Comparison of ENCODE assay signal across 8 cellular contexts in the genomic region with DNA sequence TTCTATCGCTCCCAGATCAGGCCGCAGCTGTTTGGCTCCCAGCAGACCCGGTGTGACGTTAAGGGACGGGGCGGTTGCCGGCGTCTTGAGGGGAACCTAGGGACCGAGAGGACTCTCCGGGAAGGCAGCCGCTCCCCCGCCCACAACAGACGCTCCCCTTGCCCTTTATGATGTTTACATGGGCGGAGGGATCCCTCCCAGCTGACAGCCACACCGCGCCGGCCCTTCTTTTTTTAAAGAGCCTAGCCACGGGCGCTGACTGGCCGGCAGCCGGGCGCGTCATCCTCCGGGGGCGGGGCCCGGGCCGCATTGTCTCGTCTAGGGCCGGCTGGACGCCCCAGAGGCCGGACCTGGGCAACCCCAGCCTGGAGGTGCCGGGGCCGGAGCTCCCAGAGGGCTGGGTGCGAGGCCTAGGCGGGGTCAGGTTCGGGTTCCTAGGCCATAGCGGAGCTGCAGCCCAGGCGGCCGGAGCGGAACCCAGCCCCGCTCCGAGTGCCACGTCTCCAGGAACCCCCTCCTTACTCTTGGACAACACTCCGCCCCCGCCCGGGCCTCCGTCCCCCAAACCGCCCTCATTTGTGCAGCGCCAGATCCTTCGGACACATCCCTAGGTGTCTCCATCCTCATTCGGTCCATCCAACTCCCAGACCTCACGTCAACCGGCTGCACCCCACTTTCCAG. TPM values are rescaled to one million over a fixed set of nuclear protein-coding genes. Genes with fewer than 3 reads are reported as not detected.
A peak's percentile ranks its signal among the peaks of the same experiment; 100 is the strongest.
DNase-seq lines count a peak whose midpoint lies in the region; ATAC-seq, FAIRE-seq and TF ChIP-seq lines count a peak whose summit lies in the region.

Gene PCAT6, plus strand, starts transcription at position 340 of the 681 bp plus-strand sequence.

- H3K36me3 ChIP-seq in IMR-90 (ENCODE audit: control insufficient read depth, insufficient read depth, low read length) (no peaks in the 10 kb centered on the region), PC-3 (ENCODE audit: low read depth, low read length) (no peaks in the 10 kb centered on the region), esophagus (ENCODE audit: control insufficient read depth in 2 of 2, insufficient read depth in 2 of 2, low read length in 1 of 2) (no peaks in the 10 kb centered on the region), mucosa of stomach (ENCODE audit: control insufficient read depth, insufficient read depth, low read length) (no peaks in the 10 kb centered on the region)

- H2AK9ac ChIP-seq in IMR-90 (replicated peaks; ENCODE audit: low read depth, low read length, poor library complexity): peak within 1 kb of the TSS; percentile 98

- H3K9me2 ChIP-seq in PC-3 (replicated peaks; ENCODE audit: low read length): no peaks in the 10 kb centered on the region

- peak within 1 kb of the TSS; percentile 95 for H2AK5ac ChIP-seq in IMR-90 (ENCODE audit: low read depth, low read length)

- peak; percentile 99 for DNase-seq in D721Med (ENCODE audit: insufficient read length, low spot score)
- DNase-seq in IMR-90: peak; percentile 94
- peak; percentile 95 for DNase-seq in PC-3
- peak; percentile 90 for DNase-seq in activated T-cell treated with anti-CD3 and anti-CD28 coated beads, Interleukin-2, amount 50 U/mL, for 24 hours
- DNase-seq in stimulated activated CD8-positive, alpha-beta memory T cell treated with anti-CD3 and anti-CD28 coated beads, Interleukin-4, amount 100 ng/mL, for 4 hours (ENCODE audit: low read depth in 2 of 2, low spot score in 1 of 2): peak; percentile 74 to 79

- dilution Hi-C loops in IMR-90 (cut with HindIII; ENCODE audit: low sequenced_read_pairs, unreplicated experiment): no loop called here

- peaks cover 4 to 40% of the 10 kb centered on the region in 2 experiments; a peak in 3 of 4 replicates for H3K79me1 ChIP-seq in IMR-90 (ENCODE audit: low read depth in 1 of 2, low read length in 2 of 2)

- peak within 1 kb of the TSS; percentile 85 for H3K4me3 Mint-ChIP-seq in activated T-cell treated with anti-CD3 and anti-CD28 coated beads, Interleukin-2, amount 50 U/mL, for 24 hours

- peak within 1 kb of the TSS; percentile 75 for H3K56ac ChIP-seq in IMR-90 (ENCODE audit: extremely low read depth, insufficient read depth, low read length)

- peak within 1 kb of the TSS; percentile 94 for H2AFZ ChIP-seq in IMR-90 (replicated peaks; ENCODE audit: low read length, poor library complexity)
- peak within 1 kb of the TSS; percentile 98 for H2AFZ ChIP-seq in PC-3 (ENCODE audit: low read length)

- peak; percentile 97 for TF ChIP-seq POLR2A in IMR-90 (IDR thresholded peaks at IDR 0.05; ENCODE audit: low read depth, low read length)

- peaks cover 24% of the 10 kb centered on the region for H3K79me2 ChIP-seq in PC-3 (ENCODE audit: low read length)

- peak within 1 kb of the TSS; percentile 96 for H4K5ac ChIP-seq in IMR-90 (ENCODE audit: low read depth, low read length)

- H3K27ac ChIP-seq in IMR-90 (ENCODE audit: insufficient read depth, low read length): peak within 1 kb of the TSS; percentile 92
- no peak within 1 kb of the TSS for H3K27ac ChIP-seq in PC-3 (ENCODE audit: low read length)
- peak within 1 kb of the TSS; percentile 86 to 93 for H3K27ac ChIP-seq in esophagus (ENCODE audit: low read depth in 2 of 2, low read length in 1 of 2)

- peak within 1 kb of the TSS; percentile 94 for H3K4me3 ChIP-seq in IMR-90 (ENCODE audit: insufficient read depth, low read depth, low read length)
- peak within 1 kb of the TSS; percentile 81 for H3K4me3 ChIP-seq in PC-3 (ENCODE audit: low read length)
- H3K4me3 ChIP-seq in esophagus (ENCODE audit: low read depth in 1 of 2, low read length in 2 of 2): peak within 1 kb of the TSS; percentile 67 to 82
- H3K4me3 ChIP-seq in mucosa of stomach (ENCODE audit: low read length): peak within 1 kb of the TSS; percentile 94

- ATAC-seq in GM21528 (IDR thresholded peaks at IDR 0.05; ENCODE audit: low FRiP score, unreplicated experiment) (peak; percentile 81), IMR-90 (ENCODE audit: low read depth) (peak; percentile 86), PC-3 (peak; percentile 82)

- H2BK15ac ChIP-seq in IMR-90 (ENCODE audit: low read depth, low read length): peak within 1 kb of the TSS; percentile 86

- BruUV-seq in IMR-90 (replicated peaks; lab: Mats Ljungman, UMichigan) (TSS peak; percentile 81), PC-3 (replicated peaks; lab: Mats Ljungman, UMichigan) (no TSS peak)

- no peaks in the 10 kb centered on the region for H3K9me3 Mint-ChIP-seq in activated T-cell treated with anti-CD3 and anti-CD28 coated beads, Interleukin-2, amount 50 U/mL, for 24 hours

- H3K18ac ChIP-seq in IMR-90 (ENCODE audit: low read depth, low read length): peak within 1 kb of the TSS; percentile 92

- H3K9ac ChIP-seq in IMR-90 (ENCODE audit: low read depth, low read length) (peak within 1 kb of the TSS; percentile 100), PC-3 (ENCODE audit: low read length) (peak within 1 kb of the TSS; percentile 73), mucosa of stomach (ENCODE audit: low read length) (peak within 1 kb of the TSS; percentile 83)

- WGBS in IMR-90 (ENCODE audit: extremely low coverage in 2 of 2, insufficient read length in 1 of 2), 2 experiments: 0% methylated on average over 29 of the region's 53 CpGs; no CpG with 5 or more reads in 1 of the 2 experiments
- WGBS in esophagus, 2 donors: 0% methylated on average over 53 of the region's 53 CpGs

- POLR2A ChIA-PET in IMR-90 (lab: Charles Lee; ENCODE audit: unreplicated experiment) (no interaction called here), PC-3 (lab: Charles Lee; ENCODE audit: unreplicated experiment) (interaction anchor here (0.7 kb wide), 1 partner anchor 60 kb away, joined by 6 read pairs; no protein-coding TSS in a partner anchor)

- H4K91ac ChIP-seq in IMR-90 (ENCODE audit: insufficient read depth, low read depth, low read length): peak within 1 kb of the TSS; percentile 87

- H3K4me2 ChIP-seq in IMR-90 (ENCODE audit: low read depth, low read length) (peak within 1 kb of the TSS; percentile 96), PC-3 (ENCODE audit: low read length) (peak within 1 kb of the TSS; percentile 99)

- peaks cover 1% of the 10 kb centered on the region; the same call in 1 of the 2 replicates for H3K27me3 ChIP-seq in IMR-90 (ENCODE audit: control insufficient read depth, insufficient read depth, low read length)
- H3K27me3 ChIP-seq in PC-3 (ENCODE audit: low read length): no peaks in the 10 kb centered on the region
- H3K27me3 ChIP-seq in esophagus (ENCODE audit: control insufficient read depth in 1 of 2, insufficient read depth in 2 of 2, low read length in 2 of 2): no peaks in the 10 kb centered on the region
- H3K27me3 ChIP-seq in mucosa of stomach (ENCODE audit: control insufficient read depth, insufficient read depth, low read length): no peaks in the 10 kb centered on the region

- FAIRE-seq in D721Med (lab: Jason Lieb, UNC): no peak

- H4K8ac ChIP-seq in IMR-90 (ENCODE audit: low read depth in 2 of 2, low read length in 2 of 2): peak within 1 kb of the TSS; percentile 85 to 88

- H3K27ac Mint-ChIP-seq in activated T-cell treated with anti-CD3 and anti-CD28 coated beads, Interleukin-2, amount 50 U/mL, for 24 hours: peak within 1 kb of the TSS; percentile 84

- peaks cover 8% of the 10 kb centered on the region for H3K36me3 Mint-ChIP-seq in activated T-cell treated with anti-CD3 and anti-CD28 coated beads, Interleukin-2, amount 50 U/mL, for 24 hours (ENCODE audit: low read depth)

- TF ChIP-seq RAD21 in IMR-90 (IDR thresholded peaks at IDR 0.05; ENCODE audit: low read length): no peak

- peaks cover 9% of the 10 kb centered on the region for H3K27me3 Mint-ChIP-seq in activated T-cell treated with anti-CD3 and anti-CD28 coated beads, Interleukin-2, amount 50 U/mL, for 24 hours

- H2BK120ac ChIP-seq in IMR-90 (ENCODE audit: low read depth, low read length): peak within 1 kb of the TSS; percentile 74

- H3K9me3 ChIP-seq in IMR-90 (ENCODE audit: control insufficient read depth, insufficient read depth, low read length): no peaks in the 10 kb centered on the region
- H3K9me3 ChIP-seq in PC-3 (ENCODE audit: low read length): no peaks in the 10 kb centered on the region
- no peaks in the 10 kb centered on the region for H3K9me3 ChIP-seq in esophagus (ENCODE audit: control insufficient read depth in 2 of 2, insufficient read depth in 1 of 2, low read depth in 1 of 2, low read length in 1 of 2)
- no peaks in the 10 kb centered on the region for H3K9me3 ChIP-seq in mucosa of stomach (ENCODE audit: control insufficient read depth, low read length)

- H3K4me1 ChIP-seq in IMR-90 (ENCODE audit: control insufficient read depth, insufficient read depth, low read length): peaks cover 3% of the 10 kb centered on the region
- H3K4me1 ChIP-seq in PC-3 (ENCODE audit: insufficient read depth, low read length): peaks cover 37% of the 10 kb centered on the region
- H3K4me1 ChIP-seq in esophagus (ENCODE audit: control insufficient read depth in 2 of 2, insufficient read depth in 2 of 2, low read length in 1 of 2): peaks cover 4 to 14% of the 10 kb centered on the region in 2 donors
- peaks cover 30% of the 10 kb centered on the region for H3K4me1 ChIP-seq in mucosa of stomach (ENCODE audit: control insufficient read depth, insufficient read depth, low read length)

- CTCF ChIA-PET in IMR-90 (lab: Yijun Ruan, JAX): interaction anchor here (0.6 kb wide), 1 partner anchor 29 kb away, joined by 3 read pairs; no protein-coding TSS in a partner anchor
- CTCF ChIA-PET in PC-3 (lab: Charles Lee): interaction anchor here (0.6 kb wide), 1 partner anchor 465 kb away, joined by 4 read pairs; no protein-coding TSS in a partner anchor

- H4K20me1 ChIP-seq in IMR-90 (ENCODE audit: insufficient read depth, low read length): peaks cover 14% of the 10 kb centered on the region
- no peaks in the 10 kb centered on the region for H4K20me1 ChIP-seq in PC-3 (ENCODE audit: low read length)

- H3K23ac ChIP-seq in IMR-90 (ENCODE audit: low read depth, low read length): peak within 1 kb of the TSS; percentile 85

- peaks cover 7% of the 10 kb centered on the region for H3K9me1 ChIP-seq in IMR-90 (ENCODE audit: insufficient read depth, low read length)

- H3K4me1 Mint-ChIP-seq in activated T-cell treated with anti-CD3 and anti-CD28 coated beads, Interleukin-2, amount 50 U/mL, for 24 hours (ENCODE audit: low read depth): peaks cover 37% of the 10 kb centered on the region

- H3K4ac ChIP-seq in IMR-90 (ENCODE audit: low read depth, low read length): peak within 1 kb of the TSS; percentile 97

- no peaks in the 10 kb centered on the region for H3F3A ChIP-seq in PC-3 (ENCODE audit: low read length, unreplicated experiment)

- intact Hi-C loops in IMR-90 (cut with micrococcal nuclease) (loop anchor here (2.0 kb wide), 1 partner anchor 50 kb away; no protein-coding TSS in a partner anchor), PC-3 (cut with micrococcal nuclease) (loop anchor here (1.0 to 2.0 kb wide), 3 partner anchors 42 to 158 kb away; no protein-coding TSS in a partner anchor)

- 0 out of 2 replicates have a peak within 1 kb of the TSS, but pooled peaks have one; percentile 0 for H2BK20ac ChIP-seq in IMR-90 (ENCODE audit: low read depth, low read length)

- H3K14ac ChIP-seq in IMR-90 (replicated peaks; ENCODE audit: low read depth, low read length): peak within 1 kb of the TSS; percentile 96

- TF ChIP-seq CTCF in D721Med (IDR thresholded peaks at IDR 0.05; ENCODE audit: insufficient read depth, missing control alignments) (no peak), IMR-90 (conservative IDR thresholded peaks at IDR 0.05; ENCODE audit: low read depth, low read length) (no peak), PC-3 (conservative IDR thresholded peaks at IDR 0.05; ENCODE audit: low read depth, low read length) (no peak)

- in situ Hi-C loops in IMR-90 (cut with MboI; ENCODE audit: low sequenced_read_pairs): no loop called here

- peak within 1 kb of the TSS; percentile 81 for H2BK5ac ChIP-seq in IMR-90 (ENCODE audit: low read depth, low read length, poor library complexity, severe bottlenecking)

RNA-seq across cellular contexts. Expression of gene PCAT6, which starts in this region (rescaled TPM):
- 0.56 TPM in 1 of 2 replicates, not detected in the other for total RNA-seq in IMR-90 (2012; rRNA removed)
- 5.8 and 5.9 TPM in 2 replicates for polyA plus RNA-seq in IMR-90 (2012; rRNA removed)
- 3.2 and 15.4 TPM in 2 replicates for polyA plus RNA-seq in IMR-90 (2012; cell fraction: cytosol; rRNA removed)
- 8.1 and 20.5 TPM in 2 replicates for polyA plus RNA-seq in IMR-90 (2012; cell fraction: nucleus; rRNA removed; ENCODE audit: low replicate concordance)
- 0.26 and 1.7 TPM in 2 replicates for total RNA-seq in PC-3 (2014; rRNA removed)
- 1 to 10 TPM; 4.1 to 8.9 TPM for polyA plus RNA-seq in esophagus
